3 cellular contexts compared by ENCODE assay signal in genomic region chr4:87865288-87865687, GRCh38.
TF ChIP-seq lines count a peak whose summit lies in the region.

No MANE protein-coding gene starts in this region.

TF ChIP-seq in HepG2, 621 proteins besides CTCF, POLR2A, EP300 and RAD21 (continues in another document):
- TF ChIP-seq ZKSCAN8 (CRISPR knock-in tag; IDR thresholded peaks at IDR 0.05; ENCODE audit: borderline replicate concordance) (no peak; the same call in 1 of the 2 replicates), ZNF75D (CRISPR knock-in tag; IDR thresholded peaks at IDR 0.05; ENCODE audit: borderline replicate concordance) (no peak), ZBTB26 (CRISPR knock-in tag; IDR thresholded peaks at IDR 0.05; ENCODE audit: borderline replicate concordance) (no peak), BRCA1 (CRISPR knock-in tag; IDR thresholded peaks at IDR 0.05) (no peak), DMAP1 (CRISPR knock-in tag; IDR thresholded peaks at IDR 0.05) (no peak), FIP1L1 (IDR thresholded peaks at IDR 0.05; ENCODE audit: borderline replicate concordance, insufficient read depth, low read depth, low read length) (no peak), ZNF350 (CRISPR knock-in tag; IDR thresholded peaks at IDR 0.05; ENCODE audit: borderline replicate concordance, low read depth) (no peak), MXI1 (IDR thresholded peaks at IDR 0.05; ENCODE audit: borderline replicate concordance, low read depth, low read length) (no peak), ZC3H4 (CRISPR knock-in tag; IDR thresholded peaks at IDR 0.05; ENCODE audit: borderline replicate concordance) (peak; percentile 81; the same call in 1 of the 2 replicates), RORA (CRISPR knock-in tag; IDR thresholded peaks at IDR 0.05) (no peak), ZXDC (CRISPR knock-in tag; IDR thresholded peaks at IDR 0.05) (no peak), NR2F1 (CRISPR knock-in tag; IDR thresholded peaks at IDR 0.05) (0 out of 4 replicates have a peak, but pooled peaks of 1 of the 2 experiments have one; percentile 13), NFKB2 (CRISPR knock-in tag; IDR thresholded peaks at IDR 0.05; ENCODE audit: borderline replicate concordance) (no peak), NFRKB (IDR thresholded peaks at IDR 0.05) (no peak), TAF15 (IDR thresholded peaks at IDR 0.05; ENCODE audit: low read depth, low read length, poor library complexity, severe bottlenecking) (no peak), DRAP1 (CRISPR knock-in tag; IDR thresholded peaks at IDR 0.05) (0 out of 2 replicates have a peak, but pooled peaks have one; percentile 24), ZNF367 (CRISPR knock-in tag; IDR thresholded peaks at IDR 0.05; ENCODE audit: borderline replicate concordance) (no peak)

TF ChIP-seq in HEK293T, 16 proteins besides CTCF, POLR2A, EP300 and RAD21:
- TF ChIP-seq L3MBTL2 (conservative IDR thresholded peaks at IDR 0.05) (no peak), ARNT (IDR thresholded peaks at IDR 0.05) (no peak), FOXA1 (IDR thresholded peaks at IDR 0.05) (no peak), FOXK2 (IDR thresholded peaks at IDR 0.05) (no peak), SUZ12 (IDR thresholded peaks at IDR 0.05) (no peak), PKNOX1 (IDR thresholded peaks at IDR 0.05) (no peak), ZNF384 (IDR thresholded peaks at IDR 0.05) (no peak), CTBP1 (IDR thresholded peaks at IDR 0.05; ENCODE audit: borderline replicate concordance) (no peak)

TF ChIP-seq in GM12891, 5 proteins besides CTCF, POLR2A, EP300 and RAD21:
- TF ChIP-seq SPI1 (IDR thresholded peaks at IDR 0.05; ENCODE audit: low read depth, low read length) (no peak), POLR2AphosphoS5 (IDR thresholded peaks at IDR 0.05; ENCODE audit: low read depth, low read length) (no peak), POU2F2 (IDR thresholded peaks at IDR 0.05; ENCODE audit: low read depth, low read length) (no peak), PAX5 (IDR thresholded peaks at IDR 0.05; ENCODE audit: insufficient read depth, low read length, severe bottlenecking) (no peak), TAF1 (IDR thresholded peaks at IDR 0.05; ENCODE audit: low read depth, low read length) (no peak)
TF ChIP-seq in GM12891: peak in this region for 0.
